In the genomic region with DNA sequence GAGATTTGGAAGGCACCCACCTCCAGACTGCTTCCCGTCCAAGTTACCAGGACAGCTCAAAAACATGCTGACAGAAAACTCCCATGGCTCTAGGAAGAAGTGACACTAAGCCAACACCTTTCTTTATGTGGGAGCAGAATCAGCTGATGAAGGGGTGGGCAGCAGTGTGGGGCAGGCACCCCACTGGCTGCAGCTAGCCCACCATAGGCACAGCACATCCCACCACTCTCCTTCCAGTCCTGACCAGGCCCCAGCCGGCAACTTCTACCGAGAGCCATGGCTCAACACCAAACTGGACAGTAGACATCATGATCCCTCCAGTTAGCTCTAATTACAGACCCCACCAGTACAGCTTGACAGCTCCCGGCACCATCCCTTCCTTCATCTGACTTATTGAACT, we compare ENCODE assay signal across 13 cellular contexts. TPM values are rescaled to one million over a fixed set of nuclear protein-coding genes. Genes with fewer than 3 reads are reported as not detected.
A peak's percentile ranks its signal among the peaks of the same experiment; 100 is the strongest.
DNase-seq lines count a peak whose midpoint lies in the region; ATAC-seq and TF ChIP-seq lines count a peak whose summit lies in the region.
"Had no signal": no experiment of that assay in that cellular context is flagged by ENCODE, and none has a peak within 500 bp of the region (broad histone marks: within the 10 kb centered on the region; RNA-seq: fewer than 3 reads in every experiment).

No MANE protein-coding gene starts in this region.

- H3K9me3 ChIP-seq in AG04450 (ENCODE audit: control insufficient read depth, insufficient read depth, low read length) (no peaks in the 10 kb centered on the region), mesenchymal stem cell (ENCODE audit: control insufficient read depth, low read length) (no peaks in the 10 kb centered on the region)
- H3K9me3 ChIP-seq: body of pancreas had no signal

- H3K36me3 Mint-ChIP-seq in GM23338 (ENCODE audit: low read depth), result peaks cover 70% of the 10 kb centered on the region
- peaks cover 40% of the 10 kb centered on the region for H3K36me3 Mint-ChIP-seq in central memory CD8-positive, alpha-beta T cell (ENCODE audit: insufficient read depth)
- peaks cover 84% of the 10 kb centered on the region for H3K36me3 Mint-ChIP-seq in activated T-helper 17 cell treated with anti-CD3 and anti-CD28 coated beads, Interleukin-2, amount 50 U/mL, for 72 hours (ENCODE audit: low read depth)

- H3K14ac ChIP-seq in mesenchymal stem cell (ENCODE audit: low read length in 2 of 2), result no peak overlapping the region

- DNase-seq in AG04450 (ENCODE audit: low read depth, low spot score) (no peak), GM23338 (ENCODE audit: low spot score) (no peak), mesenchymal stem cell (no peak), NCI-H2227 (lab: John Stamatoyannopoulos, UW; ENCODE audit: unreplicated experiment) (no peak), DMS 273 (lab: John Stamatoyannopoulos, UW; ENCODE audit: unreplicated experiment) (no peak)
- no peak for DNase-seq in central memory CD8-positive, alpha-beta T cell (ENCODE audit: low spot score in 2 of 2)
- DNase-seq: NCI-H1092 treated with DMSO at 0.1 percent for 48 hours; nucleus accumbens; stimulated activated CD4-positive, alpha-beta T cell treated with anti-CD3 and anti-CD28 coated beads, Interleukin-2, amount 100 ng/mL, for 24 hours; substantia nigra had no signal

- no peaks in the 10 kb centered on the region; the same call in 2 of the 3 replicates for H3K9me3 Mint-ChIP-seq in GM23338
- H3K9me3 Mint-ChIP-seq in central memory CD8-positive, alpha-beta T cell, result no peaks in the 10 kb centered on the region
- no peaks in the 10 kb centered on the region for H3K9me3 Mint-ChIP-seq in activated T-helper 17 cell treated with anti-CD3 and anti-CD28 coated beads, Interleukin-2, amount 50 U/mL, for 72 hours

- CTCF ChIA-PET in AG04450 (lab: Charles Lee), result interaction anchor here (0.6 to 10.4 kb wide), 16 partner anchors 8 to 222 kb away, joined by 3 to 349 read pairs (median 14); no protein-coding TSS in a partner anchor

- no peak overlapping the region for H3K4me3 Mint-ChIP-seq in GM23338
- peak overlapping the region; percentile 18 for H3K4me3 Mint-ChIP-seq in central memory CD8-positive, alpha-beta T cell
- H3K4me3 Mint-ChIP-seq in activated T-helper 17 cell treated with anti-CD3 and anti-CD28 coated beads, Interleukin-2, amount 50 U/mL, for 72 hours, result no peak overlapping the region

- POLR2A ChIA-PET in AG04450 (lab: Yijun Ruan, JAX), result no interaction called here

- no peak overlapping the region for H3K27ac Mint-ChIP-seq in GM23338
- H3K27ac Mint-ChIP-seq in central memory CD8-positive, alpha-beta T cell (ENCODE audit: low read depth), result peak overlapping the region; percentile 4
- H3K27ac Mint-ChIP-seq in activated T-helper 17 cell treated with anti-CD3 and anti-CD28 coated beads, Interleukin-2, amount 50 U/mL, for 72 hours, result no peak overlapping the region

- H3K18ac ChIP-seq in mesenchymal stem cell (ENCODE audit: low read depth in 1 of 2, low read length in 2 of 2), result peak overlapping the region; percentile 23 to 76

- H4K91ac ChIP-seq in mesenchymal stem cell (ENCODE audit: low read length), result peak overlapping the region; percentile 29

- no peak overlapping the region for H3K4ac ChIP-seq in mesenchymal stem cell (ENCODE audit: low read depth in 1 of 2, low read length in 2 of 2)

- H3K79me1 ChIP-seq in mesenchymal stem cell (replicated peaks; ENCODE audit: low read length, poor library complexity, severe bottlenecking), result peaks cover 1% of the 10 kb centered on the region

- H4K20me1 ChIP-seq in GM23338 (replicated peaks; ENCODE audit: insufficient read depth), result peaks cover 11% of the 10 kb centered on the region; the same call in 1 of the 2 replicates

- ATAC-seq in GM23338 (no peak), HG03442 (IDR thresholded peaks at IDR 0.05; ENCODE audit: unreplicated experiment) (no peak)
- ATAC-seq in central memory CD8-positive, alpha-beta T cell (replicated peaks; ENCODE audit: extremely low read depth, poor library complexity, severe bottlenecking), result no peak
- ATAC-seq in activated T-helper 17 cell treated with anti-CD3 and anti-CD28 coated beads, Interleukin-2, amount 50 U/mL, for 72 hours (replicated peaks), result no peak
- ATAC-seq: body of pancreas had no signal

- H3F3A ChIP-seq in GM23338 (replicated peaks; ENCODE audit: low read depth), result peaks cover 47% of the 10 kb centered on the region

- H3K9ac ChIP-seq in mesenchymal stem cell (ENCODE audit: low read length), result peak overlapping the region; percentile 35

- H3K4me2 ChIP-seq in GM23338 (no peak overlapping the region), mesenchymal stem cell (ENCODE audit: low read length, poor library complexity, severe bottlenecking) (no peak overlapping the region)

- no peak overlapping the region for H2BK5ac ChIP-seq in mesenchymal stem cell (ENCODE audit: low read depth, low read length, poor library complexity, severe bottlenecking)

- H3K79me2 ChIP-seq in GM23338 (replicated peaks; ENCODE audit: insufficient read depth), result no peaks in the 10 kb centered on the region

- H2BK12ac ChIP-seq in mesenchymal stem cell (ENCODE audit: low read length in 2 of 2), result no peak overlapping the region

- H3K4me3 ChIP-seq in AG04450 (ENCODE audit: low read depth, low read length), result no peak overlapping the region
- H3K4me3 ChIP-seq in GM23338, result no peak overlapping the region
- H3K4me3 ChIP-seq in mesenchymal stem cell (ENCODE audit: insufficient read depth in 1 of 2, low read depth in 1 of 2, low read length in 2 of 2), result no peak overlapping the region
- H3K4me3 ChIP-seq: body of pancreas had no signal

- H3K9me2 ChIP-seq in GM23338 (ENCODE audit: insufficient read depth), result no peaks in the 10 kb centered on the region

- peaks cover 21% of the 10 kb centered on the region for H3K27me3 Mint-ChIP-seq in GM23338 (ENCODE audit: insufficient read depth, low read depth, poor library complexity)
- no peaks in the 10 kb centered on the region for H3K27me3 Mint-ChIP-seq in central memory CD8-positive, alpha-beta T cell
- no peaks in the 10 kb centered on the region for H3K27me3 Mint-ChIP-seq in activated T-helper 17 cell treated with anti-CD3 and anti-CD28 coated beads, Interleukin-2, amount 50 U/mL, for 72 hours

- 94% methylated on average over 4 of the region's 4 CpGs for WGBS in mesenchymal stem cell

- H3K4me1 ChIP-seq in GM23338 (ENCODE audit: insufficient read depth) (peaks cover 2% of the 10 kb centered on the region), mesenchymal stem cell (ENCODE audit: control insufficient read depth, insufficient read depth, low read depth, low read length) (peaks cover 39% of the 10 kb centered on the region)

- no peak overlapping the region for H2BK15ac ChIP-seq in mesenchymal stem cell (ENCODE audit: low read depth, poor library complexity, severe bottlenecking)

- H3K27ac ChIP-seq in AG04450 (ENCODE audit: low read depth, low read length) (peak overlapping the region; percentile 21), GM23338 (ENCODE audit: low read depth) (peak overlapping the region; percentile 56; the same call in 1 of the 2 replicates), mesenchymal stem cell (ENCODE audit: low read length, poor library complexity, severe bottlenecking) (peak overlapping the region; percentile 61)
- H3K27ac ChIP-seq: body of pancreas had no signal

- peak overlapping the region in 1 of 2 experiments; percentile 23 for H3K23ac ChIP-seq in mesenchymal stem cell (ENCODE audit: low read length in 2 of 2)

- no peak for TF ChIP-seq CTCF in AG04450 (IDR thresholded peaks at IDR 0.05; ENCODE audit: low read depth, low read length)
- no peak for TF ChIP-seq CTCF in GM23338 (conservative IDR thresholded peaks at IDR 0.05; ENCODE audit: low read depth in 2 of 2)

- H2BK120ac ChIP-seq in mesenchymal stem cell (ENCODE audit: low read depth, low read length), result no peak overlapping the region

- no peak overlapping the region for H4K8ac ChIP-seq in mesenchymal stem cell (ENCODE audit: low read length)

- no peaks in the 10 kb centered on the region for H3K27me3 ChIP-seq in AG04450 (ENCODE audit: control insufficient read depth, insufficient read depth, low read length)
- no peaks in the 10 kb centered on the region for H3K27me3 ChIP-seq in GM23338 (ENCODE audit: insufficient read depth)
- no peaks in the 10 kb centered on the region for H3K27me3 ChIP-seq in mesenchymal stem cell (ENCODE audit: control insufficient read depth in 1 of 2, insufficient read depth in 1 of 2, low read length in 2 of 2)
- H3K27me3 ChIP-seq: body of pancreas had no signal

- peak overlapping the region; percentile 67 for H2AK5ac ChIP-seq in mesenchymal stem cell (ENCODE audit: low read length, severe bottlenecking)

- H3K4me1 Mint-ChIP-seq in GM23338, result peaks cover 10% of the 10 kb centered on the region
- H3K4me1 Mint-ChIP-seq in central memory CD8-positive, alpha-beta T cell, result peaks cover 51% of the 10 kb centered on the region
- peaks cover 23% of the 10 kb centered on the region for H3K4me1 Mint-ChIP-seq in activated T-helper 17 cell treated with anti-CD3 and anti-CD28 coated beads, Interleukin-2, amount 50 U/mL, for 72 hours

- H2AFZ ChIP-seq in GM23338, result no peak overlapping the region
- H2AFZ ChIP-seq in mesenchymal stem cell (ENCODE audit: low read depth, low read length), result no peak overlapping the region

- H3K36me3 ChIP-seq in GM23338 (ENCODE audit: insufficient read depth) (peaks cover 28% of the 10 kb centered on the region), mesenchymal stem cell (ENCODE audit: control insufficient read depth in 1 of 2, insufficient read depth in 2 of 2, low read depth in 1 of 2, low read length in 2 of 2) (peaks cover 54 to 99% of the 10 kb centered on the region in 2 experiments)

TF ChIP-seq in GM23338, 12 proteins besides CTCF, POLR2A, EP300 and RAD21 (continues in another document):
- TF ChIP-seq STAT1 (IDR thresholded peaks at IDR 0.05; ENCODE audit: unreplicated experiment), result no peak
- TF ChIP-seq EZH2 (IDR thresholded peaks at IDR 0.05; ENCODE audit: low read depth, unreplicated experiment), result no peak
- no peak for TF ChIP-seq NANOG (IDR thresholded peaks at IDR 0.05; ENCODE audit: borderline replicate concordance)
- TF ChIP-seq ZNF114 (CRISPR knock-in tag; IDR thresholded peaks at IDR 0.05), result no peak

RNA-seq across cellular contexts. Expression of gene SH2B3, which starts 45.0 kb away (rescaled TPM):
- 21.6 and 22.6 TPM in 2 replicates for polyA plus RNA-seq in AG04450 (2011; rRNA removed)
- polyA minus RNA-seq in AG04450 (2011; rRNA and poly(A)+ RNA removed), result 18.2 and 20.4 TPM in 2 replicates
- total RNA-seq in GM23338 (2014; rRNA removed; shearing (Covaris generic)), result 59.0 and 59.3 TPM in 2 replicates
- 7.6 and 8.1 TPM in 2 replicates for polyA plus RNA-seq in GM23338 (2016; fragmentation: Nextera tagmentation; extraction: Ambion mirVana)
- polyA plus RNA-seq in mesenchymal stem cell (2013, experiment 1 of 2), result 50.8 TPM
- polyA plus RNA-seq in mesenchymal stem cell (2013, experiment 2 of 2), result 50.3 TPM
- 10 to 100 TPM in 1 of 2 donors, 1 to 10 TPM in 1; 8.5 to 12.1 TPM for total RNA-seq in activated T-helper 17 cell treated with anti-CD3 and anti-CD28 coated beads, Interleukin-2, amount 50 U/mL, for 72 hours
